15 cellular contexts compared by ENCODE assay signal in genomic region chr10:78807504-78808202, GRCh38.
DNase-seq lines count a peak whose midpoint lies in the region; ATAC-seq, FAIRE-seq and TF ChIP-seq lines count a peak whose summit lies in the region.
"Had no signal": no experiment of that assay in that cellular context is flagged by ENCODE, and none has a peak within 500 bp of the region (broad histone marks: within the 10 kb centered on the region; RNA-seq: fewer than 3 reads in every experiment).

No MANE protein-coding gene starts in this region.

- DNase-seq in H9 (no peak), bronchial epithelial cell (ENCODE audit: low read depth) (no peak), nephron progenitor cell (no peak), ureter (ENCODE audit: low spot score) (no peak), NCI-H2171 treated with DMSO at 0.1 percent for 48 hours (lab: John Stamatoyannopoulos, UW) (no peak)
- DNase-seq: NCI-H1105, NCI-H187, NCI-H446, SJCRH30 had no signal

- no peaks in the 10 kb centered on the region for H3K9me3 ChIP-seq in H9 (ENCODE audit: control insufficient read depth, low read depth, low read length)
- peaks cover 0 to 5% of the 10 kb centered on the region in 2 donors for H3K9me3 ChIP-seq in stomach smooth muscle (ENCODE audit: control insufficient read depth in 2 of 2, low read length in 2 of 2)
- H3K9me3 ChIP-seq: HAP-1, SJCRH30 had no signal

- H4K91ac ChIP-seq in H9 (ENCODE audit: insufficient read length, low read depth, low read length), result no peak overlapping the region

- H2AK5ac ChIP-seq in H9 (ENCODE audit: insufficient read length, low read length), result no peak overlapping the region

- H3K4me3 ChIP-seq in bronchial epithelial cell (ENCODE audit: low read depth, low read length) (no peak overlapping the region), stomach smooth muscle (ENCODE audit: low read length in 2 of 2) (no peak overlapping the region)
- H3K4me3 ChIP-seq: HAP-1, SJCRH30 had no signal

- H3K27ac ChIP-seq in H9 (ENCODE audit: insufficient read length, low read depth, low read length) (no peak overlapping the region), stomach smooth muscle (ENCODE audit: low read length) (peak overlapping the region; percentile 37)
- H3K27ac ChIP-seq: SJCRH30 had no signal

- no peaks in the 10 kb centered on the region for H3K4me1 ChIP-seq in H9 (ENCODE audit: insufficient read depth, low read length)
- H3K4me1 ChIP-seq in stomach smooth muscle (ENCODE audit: control insufficient read depth, insufficient read depth, low read length), result peaks cover 49% of the 10 kb centered on the region
- H3K4me1 ChIP-seq: HAP-1, SJCRH30 had no signal

- no peak for ATAC-seq in GM18502 (IDR thresholded peaks at IDR 0.05; ENCODE audit: poor library complexity, unreplicated experiment)
- ATAC-seq in GM21737 (IDR thresholded peaks at IDR 0.05; ENCODE audit: unreplicated experiment), result no peak

- H3K79me2 ChIP-seq in H9 (ENCODE audit: insufficient read depth, low read length), result no peaks in the 10 kb centered on the region

- H3K23ac ChIP-seq in H9 (ENCODE audit: insufficient read length, low read depth, low read length), result no peak overlapping the region

- no peak overlapping the region for H2BK12ac ChIP-seq in H9 (ENCODE audit: insufficient read length, low read depth, low read length)

- H3K4me3 Mint-ChIP-seq in H9 (no peak overlapping the region), nephron progenitor cell (peak overlapping the region; percentile 12)
- H3K4me3 Mint-ChIP-seq: CD14-positive monocyte, IgD-negative memory B cell had no signal

- peaks cover 0 to 7% of the 10 kb centered on the region in 2 experiments; a peak in 3 of 4 replicates for H3K4me1 Mint-ChIP-seq in H9
- peaks cover 58% of the 10 kb centered on the region for H3K4me1 Mint-ChIP-seq in nephron progenitor cell
- H3K4me1 Mint-ChIP-seq: CD14-positive monocyte, IgD-negative memory B cell had no signal

- no peak overlapping the region for H2BK15ac ChIP-seq in H9 (ENCODE audit: low read depth, low read length)

- peak overlapping the region in 2 of 3 experiments; percentile 37 to 76; a peak in 2 of 7 replicates for H3K27ac Mint-ChIP-seq in H9
- peak overlapping the region; percentile 76 for H3K27ac Mint-ChIP-seq in nephron progenitor cell
- H3K27ac Mint-ChIP-seq: IgD-negative memory B cell had no signal

- H3K23me2 ChIP-seq in H9 (ENCODE audit: insufficient read length, low read depth, low read length, poor library complexity, severe bottlenecking), result no peaks in the 10 kb centered on the region

- no peaks in the 10 kb centered on the region for H3K79me1 ChIP-seq in H9 (ENCODE audit: insufficient read depth, low read depth, low read length, poor library complexity, severe bottlenecking)

- no peak overlapping the region for H3K14ac ChIP-seq in H9 (ENCODE audit: insufficient read depth, low read length)

- no peak overlapping the region for H3K4ac ChIP-seq in H9 (ENCODE audit: low read depth, low read length)

- H2BK20ac ChIP-seq in H9 (ENCODE audit: low read depth, low read length, poor library complexity, severe bottlenecking), result no peak overlapping the region

- H2BK120ac ChIP-seq in H9 (ENCODE audit: low read depth, low read length, poor library complexity, severe bottlenecking), result no peak overlapping the region

- no CpG with 5 or more reads among the region's 12 CpGs for WGBS in H9 (ENCODE audit: extremely low coverage, insufficient read length, low lambda C conversion rate)

- no peak overlapping the region for H3T11ph ChIP-seq in H9 (ENCODE audit: low read length)

- no peaks in the 10 kb centered on the region for H4K20me1 ChIP-seq in H9 (ENCODE audit: control insufficient read depth, insufficient read depth, insufficient read length)

- H3K36me3 Mint-ChIP-seq in H9 (ENCODE audit: insufficient read depth in 1 of 3, low read depth in 3 of 3) (0 out of 7 replicates have a peak, but pooled peaks cover 0 to 4% (median 0%) of the 10 kb centered on the region in 3 experiments), nephron progenitor cell (ENCODE audit: low read depth) (no peaks in the 10 kb centered on the region)
- H3K36me3 Mint-ChIP-seq: CD14-positive monocyte, IgD-negative memory B cell had no signal

- H3K36me3 ChIP-seq in bronchial epithelial cell (ENCODE audit: control insufficient read depth, insufficient read depth, low read length) (no peaks in the 10 kb centered on the region), stomach smooth muscle (ENCODE audit: control insufficient read depth in 2 of 2, insufficient read depth in 2 of 2, low read length in 2 of 2) (no peaks in the 10 kb centered on the region)
- H3K36me3 ChIP-seq: HAP-1, SJCRH30 had no signal

- no peak overlapping the region for H2AFZ ChIP-seq in H9 (ENCODE audit: low read length)

- no peak overlapping the region for H3K9ac ChIP-seq in H9 (ENCODE audit: extremely low read depth, insufficient read length, low read length)
- no peak overlapping the region for H3K9ac ChIP-seq in stomach smooth muscle (ENCODE audit: low read length in 2 of 2)

- H4K8ac ChIP-seq in H9 (replicated peaks; ENCODE audit: insufficient read length, low read depth, low read length), result no peak overlapping the region

- no peak overlapping the region for H2BK5ac ChIP-seq in H9 (ENCODE audit: insufficient read length, low read length)

- H3K27me3 Mint-ChIP-seq in H9 (ENCODE audit: low read depth) (peaks cover 39% of the 10 kb centered on the region), nephron progenitor cell (ENCODE audit: low read depth, poor library complexity) (peaks cover 21% of the 10 kb centered on the region)

- no peaks in the 10 kb centered on the region for H3K9me3 Mint-ChIP-seq in H9
- H3K9me3 Mint-ChIP-seq in nephron progenitor cell, result no peaks in the 10 kb centered on the region

- no peak overlapping the region for H4K5ac ChIP-seq in H9 (ENCODE audit: insufficient read length, low read depth, low read length)

- no peak overlapping the region for H3K4me2 ChIP-seq in H9 (ENCODE audit: insufficient read depth, insufficient read length, low read length)

- TF ChIP-seq CTCF in H9 (conservative IDR thresholded peaks at IDR 0.05), result no peak
- TF ChIP-seq CTCF in bronchial epithelial cell (IDR thresholded peaks at IDR 0.05; ENCODE audit: insufficient read depth, low read length, severe bottlenecking), result no peak
- TF ChIP-seq CTCF in nephron progenitor cell (IDR thresholded peaks at IDR 0.05), result no peak

- peak; percentile 23 for FAIRE-seq in bronchial epithelial cell (lab: Jason Lieb, UNC)

- no peaks in the 10 kb centered on the region for H3K27me3 ChIP-seq in H9 (ENCODE audit: insufficient read depth, low read length)
- no peaks in the 10 kb centered on the region for H3K27me3 ChIP-seq in bronchial epithelial cell (ENCODE audit: control insufficient read depth, insufficient read depth, low read length)
- no peaks in the 10 kb centered on the region for H3K27me3 ChIP-seq in stomach smooth muscle (ENCODE audit: control insufficient read depth in 1 of 2, insufficient read depth in 2 of 2, low read length in 2 of 2)

- H3K56ac ChIP-seq in H9 (ENCODE audit: insufficient read length, low read depth, low read length), result no peak overlapping the region

- no peak overlapping the region for H3K18ac ChIP-seq in H9 (ENCODE audit: insufficient read length, low read depth, low read length)
